34 cellular contexts compared by ENCODE assay signal in the genomic region with DNA sequence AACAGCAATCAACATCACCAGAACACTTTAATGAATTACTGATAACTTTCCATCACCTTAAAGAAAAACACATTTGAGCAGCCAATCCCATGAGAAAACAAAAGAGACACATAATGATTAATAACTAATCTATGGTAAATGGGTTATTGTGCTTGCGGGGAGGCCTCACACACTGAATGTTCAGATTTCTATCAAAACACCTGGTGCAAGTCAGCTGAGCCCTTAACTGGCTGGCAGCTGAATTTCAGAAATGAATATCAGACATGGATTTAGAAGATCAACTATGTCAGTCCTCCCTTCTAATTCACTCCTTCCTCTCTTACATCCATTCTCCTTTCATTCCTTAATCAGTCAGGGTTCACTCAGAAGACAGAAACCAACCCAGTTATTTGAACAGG.
"Had no signal": no experiment of that assay in that cellular context is flagged by ENCODE, and none has a peak within 500 bp of the region (broad histone marks: within the 10 kb centered on the region; RNA-seq: fewer than 3 reads in every experiment).

No MANE protein-coding gene starts in this region.

- H3K4me3 ChIP-seq: MG63 had no signal

- H3K27me3 ChIP-seq: MG63 had no signal

- H3K9me3 ChIP-seq: MG63 had no signal

- H3K27ac ChIP-seq: KMS-11 had no signal

- H3K36me3 ChIP-seq: MG63 had no signal

- DNase-seq: Karpas-422, Kasumi-1, KG1, MG63, MM.1S, MV-4-11, NCI-H1048, NCI-H1092, NCI-H1092 treated with DMSO at 0.1 percent for 48 hours, NCI-H1105, NCI-H1105 treated with DMSO at 0.1 percent for 48 hours, NCI-H1417, NCI-H1417 treated with DMSO at 0.1 percent for 48 hours, NCI-H1436, NCI-H1436 treated with DMSO at 0.1 percent for 48 hours, NCI-H146, NCI-H1694, NCI-H1694 treated with DMSO at 0.1 percent for 48 hours, NCI-H187, NCI-H187 treated with DMSO at 0.1 percent for 48 hours, NCI-H1930, NCI-H2029, NCI-H2029 treated with DMSO at 0.1 percent for 48 hours, NCI-H2081, NCI-H2081 treated with DMSO at 0.1 percent for 48 hours, NCI-H2107, NCI-H2171, NCI-H2171 treated with DMSO at 0.1 percent for 48 hours, NCI-H2227 treated with DMSO at 0.1 percent for 48 hours, NCI-H226, NCI-H345, NCI-H446, NCI-H446 treated with DMSO at 0.1 percent for 48 hours had no signal
